8 cellular contexts compared by ENCODE assay signal in the genomic region with DNA sequence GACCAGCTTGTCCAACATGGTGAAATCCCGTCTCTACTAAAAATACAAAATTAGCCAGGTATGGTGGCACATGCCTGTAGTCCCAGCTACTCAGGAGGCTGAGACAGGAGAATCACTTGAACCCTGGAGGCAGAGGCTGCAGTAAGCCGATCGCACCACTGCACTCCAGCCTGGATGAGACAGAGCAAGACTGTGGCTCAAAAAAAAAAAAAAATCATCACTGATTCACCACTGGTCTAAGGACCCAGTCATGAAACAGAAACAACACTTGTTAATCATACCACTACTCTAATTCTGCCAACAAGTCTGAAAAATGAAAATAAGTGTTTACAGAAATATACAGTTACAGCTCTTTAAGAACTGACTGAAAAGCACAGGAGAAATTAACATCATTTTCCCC. TPM values are rescaled to one million over a fixed set of nuclear protein-coding genes. Genes with fewer than 3 reads are reported as not detected.
DNase-seq lines count a peak whose midpoint lies in the region; ATAC-seq and TF ChIP-seq lines count a peak whose summit lies in the region.
"Not testable (repeated sequence)": the region's sequence is repeated elsewhere in the genome, so short reads cannot be mapped to it uniquely, and the experiment has no call there.

No MANE protein-coding gene starts in this region.

- peaks cover 18% of the 10 kb centered on the region; the same call in 1 of the 2 replicates for H4K20me1 ChIP-seq in GM23248 (ENCODE audit: insufficient read depth)
- H4K20me1 ChIP-seq in KMS-11 (ENCODE audit: insufficient read depth): peaks cover 97% of the 10 kb centered on the region

- not testable (repeated sequence) for H3K4me3 Mint-ChIP-seq in activated CD4-positive, alpha-beta memory T cell treated with anti-CD3 and anti-CD28 coated beads for 36 hours

- H2AFZ ChIP-seq in GM23248; KMS-11 (ENCODE audit: low read depth): not testable (repeated sequence)

- DNase-seq in GM12865 (ENCODE audit: low read depth) (peak; percentile 79), GM23248 (peak; percentile 59), epithelial cell of esophagus (ENCODE audit: low read depth) (peak; percentile 57)
- DNase-seq in activated CD4-positive, alpha-beta memory T cell treated with anti-CD3 and anti-CD28 coated beads for 36 hours: peak; percentile 52
- peak; percentile 48 for DNase-seq in stimulated activated CD4-positive, alpha-beta T cell treated with anti-CD3 and anti-CD28 coated beads, Interleukin-1b, Interleukin-23, amount 100 ng/mL, for 48 hours

- intact Hi-C loops in activated CD4-positive, alpha-beta memory T cell treated with anti-CD3 and anti-CD28 coated beads for 36 hours (cut with micrococcal nuclease): loop anchor here (1.0 kb wide), 2 partner anchors 33 to 38 kb away; no protein-coding TSS in a partner anchor

- H3K27me3 ChIP-seq in GM23248 (replicated peaks; ENCODE audit: insufficient read depth); KMS-11 (ENCODE audit: insufficient read depth, low read depth): not testable (repeated sequence)

- WGBS in GM23248 (ENCODE audit: low coverage in 1 of 2, low lambda C conversion rate in 2 of 2, missing lambda C conversion rate in 2 of 2), 2 experiments: 46 to 49% methylated on average over 3 of the region's 3 CpGs

- peaks cover 67% of the 10 kb centered on the region for H3K4me1 Mint-ChIP-seq in activated CD4-positive, alpha-beta memory T cell treated with anti-CD3 and anti-CD28 coated beads for 36 hours (ENCODE audit: low read depth)

- H3K36me3 Mint-ChIP-seq in activated CD4-positive, alpha-beta memory T cell treated with anti-CD3 and anti-CD28 coated beads for 36 hours: not testable (repeated sequence)

- H3K36me3 ChIP-seq in GM23248 (ENCODE audit: low read depth); KMS-11 (ENCODE audit: insufficient read depth): not testable (repeated sequence)

- POLR2A ChIA-PET in activated CD4-positive, alpha-beta memory T cell treated with anti-CD3 and anti-CD28 coated beads for 36 hours (lab: Charles Lee): interaction anchor here (0.6 to 1.6 kb wide), 4 partner anchors 10 to 720 kb away, joined by 3 to 5 read pairs (median 4); partner anchors contain the start of gene TBL1XR1

- not testable (repeated sequence) for H3K4me3 ChIP-seq in GM12865 (ENCODE audit: low read depth, low read length); GM23248; KMS-11 (IDR thresholded peaks at IDR 0.05; ENCODE audit: insufficient read depth, low read depth, low read length); epithelial cell of esophagus (ENCODE audit: low read length)

- peak overlapping the region; percentile 35 for H3K27ac Mint-ChIP-seq in activated CD4-positive, alpha-beta memory T cell treated with anti-CD3 and anti-CD28 coated beads for 36 hours

- H3K4me2 ChIP-seq in GM23248 (ENCODE audit: unreplicated experiment) (peak overlapping the region; percentile 18), KMS-11 (peak overlapping the region; percentile 7; the same call in 1 of the 2 replicates)

- H3K9me2 ChIP-seq in GM23248 (ENCODE audit: insufficient read depth): not testable (repeated sequence)

- H3K9ac ChIP-seq in GM23248, KMS-11: not testable (repeated sequence)

- not testable (repeated sequence) for H3K9me3 ChIP-seq in GM23248 (ENCODE audit: low read depth)

- H3K9me3 Mint-ChIP-seq in activated CD4-positive, alpha-beta memory T cell treated with anti-CD3 and anti-CD28 coated beads for 36 hours: not testable (repeated sequence)

- not testable (repeated sequence) for H3K27ac ChIP-seq in GM23248, KMS-11

- CTCF ChIA-PET in activated CD4-positive, alpha-beta memory T cell treated with anti-CD3 and anti-CD28 coated beads for 36 hours (lab: Charles Lee): interaction anchor here (0.9 to 1.2 kb wide), 3 partner anchors 13 to 134 kb away, joined by 3 to 5 read pairs (median 3); no protein-coding TSS in a partner anchor

- in situ Hi-C loops in GM23248 (cut with MboI): not testable (repeated sequence)

- TF ChIP-seq CTCF in GM12865 (IDR thresholded peaks at IDR 0.05; ENCODE audit: insufficient read depth, low read depth, low read length, missing control alignments); KMS-11 (conservative IDR thresholded peaks at IDR 0.05; ENCODE audit: low read depth, low read length); epithelial cell of esophagus (IDR thresholded peaks at IDR 0.05; ENCODE audit: insufficient read depth, low read depth, low read length, missing control alignments): not testable (repeated sequence)

- H3K79me2 ChIP-seq in GM23248 (ENCODE audit: insufficient read depth): peaks cover 100% of the 10 kb centered on the region
- H3K79me2 ChIP-seq in KMS-11 (ENCODE audit: insufficient read depth, low read depth): peaks cover 100% of the 10 kb centered on the region

- H3K27me3 Mint-ChIP-seq in activated CD4-positive, alpha-beta memory T cell treated with anti-CD3 and anti-CD28 coated beads for 36 hours: not testable (repeated sequence)

- not testable (repeated sequence) for H3K4me1 ChIP-seq in GM23248 (ENCODE audit: insufficient read depth)
- peaks cover 87% of the 10 kb centered on the region for H3K4me1 ChIP-seq in KMS-11 (ENCODE audit: low read depth, poor library complexity, severe bottlenecking)

- not testable (repeated sequence) for H3F3A ChIP-seq in GM23248 (ENCODE audit: insufficient read depth)

- ATAC-seq in GM19351 (IDR thresholded peaks at IDR 0.05; ENCODE audit: unreplicated experiment): peak; percentile 91
- ATAC-seq in HG03095 (IDR thresholded peaks at IDR 0.05; ENCODE audit: unreplicated experiment): peak; percentile 81

RNA-seq across cellular contexts. Expression of gene TBL1XR1, which starts 12.7 kb away (rescaled TPM):
- total RNA-seq in GM23248 (2014; rRNA removed; shearing (Covaris generic)): 62.3 and 87.2 TPM in 2 replicates
- polyA plus RNA-seq in GM23248 (2016; fragmentation: Nextera tagmentation; extraction: Ambion mirVana): 41.6 and 44.7 TPM in 2 replicates
- total RNA-seq in activated CD4-positive, alpha-beta memory T cell treated with anti-CD3 and anti-CD28 coated beads for 36 hours: 100 to 1,000 TPM; 158 to 167 TPM
